In genomic region chr6:62371840-62372239, GRCh38 we compare ENCODE assay signal across 2 cellular contexts.
TF ChIP-seq lines count a peak whose summit lies in the region.

No MANE protein-coding gene starts in this region.

TF ChIP-seq in H1, 55 proteins besides CTCF, POLR2A, EP300 and RAD21 (continued from another document):
- TF ChIP-seq, protein P1, sequence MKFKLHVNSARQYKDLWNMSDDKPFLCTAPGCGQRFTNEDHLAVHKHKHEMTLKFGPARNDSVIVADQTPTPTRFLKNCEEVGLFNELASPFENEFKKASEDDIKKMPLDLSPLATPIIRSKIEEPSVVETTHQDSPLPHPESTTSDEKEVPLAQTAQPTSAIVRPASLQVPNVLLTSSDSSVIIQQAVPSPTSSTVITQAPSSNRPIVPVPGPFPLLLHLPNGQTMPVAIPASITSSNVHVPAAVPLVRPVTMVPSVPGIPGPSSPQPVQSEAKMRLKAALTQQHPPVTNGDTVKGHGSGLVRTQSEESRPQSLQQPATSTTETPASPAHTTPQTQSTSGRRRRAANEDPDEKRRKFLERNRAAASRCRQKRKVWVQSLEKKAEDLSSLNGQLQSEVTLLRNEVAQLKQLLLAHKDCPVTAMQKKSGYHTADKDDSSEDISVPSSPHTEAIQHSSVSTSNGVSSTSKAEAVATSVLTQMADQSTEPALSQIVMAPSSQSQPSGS (IDR thresholded peaks at IDR 0.05; ENCODE audit: low read length): no peak
- TF ChIP-seq JUND (IDR thresholded peaks at IDR 0.05; ENCODE audit: low read length): no peak
- TF ChIP-seq KDM4A (IDR thresholded peaks at IDR 0.05; ENCODE audit: low read depth, low read length, severe bottlenecking): no peak
- no peak for TF ChIP-seq SP2 (IDR thresholded peaks at IDR 0.05; ENCODE audit: low read length)
- TF ChIP-seq SAP30 (IDR thresholded peaks at IDR 0.05; ENCODE audit: insufficient read depth, insufficient replicate concordance, low read length): no peak
- no peak for TF ChIP-seq MAFK (IDR thresholded peaks at IDR 0.05; ENCODE audit: low read depth, low read length)

TF ChIP-seq in SK-N-SH, 30 proteins besides CTCF, POLR2A, EP300 and RAD21 (continued from another document):
- TF ChIP-seq NRF1 (IDR thresholded peaks at IDR 0.05; ENCODE audit: low read depth, low read length) (no peak), MXI1 (IDR thresholded peaks at IDR 0.05; ENCODE audit: low read depth, low read length) (no peak), PBX3 (IDR thresholded peaks at IDR 0.05) (no peak), ELF1 (IDR thresholded peaks at IDR 0.05) (no peak), YY1 (IDR thresholded peaks at IDR 0.05; ENCODE audit: low read depth) (no peak), RXRA (IDR thresholded peaks at IDR 0.05; ENCODE audit: borderline replicate concordance, low read depth) (no peak), FOXM1 (IDR thresholded peaks at IDR 0.05; ENCODE audit: low read depth) (no peak), TCF12 (IDR thresholded peaks at IDR 0.05) (no peak), GATA2 (CRISPR knock-in tag; IDR thresholded peaks at IDR 0.05) (no peak), CHD2 (IDR thresholded peaks at IDR 0.05; ENCODE audit: low read length, partially characterized antibody) (no peak), MEF2A (IDR thresholded peaks at IDR 0.05; ENCODE audit: borderline replicate concordance, low read depth) (no peak), FOXJ3 (CRISPR knock-in tag; IDR thresholded peaks at IDR 0.05) (no peak), RFX5 (IDR thresholded peaks at IDR 0.05; ENCODE audit: low read length) (no peak)
- TF ChIP-seq, protein P2, sequence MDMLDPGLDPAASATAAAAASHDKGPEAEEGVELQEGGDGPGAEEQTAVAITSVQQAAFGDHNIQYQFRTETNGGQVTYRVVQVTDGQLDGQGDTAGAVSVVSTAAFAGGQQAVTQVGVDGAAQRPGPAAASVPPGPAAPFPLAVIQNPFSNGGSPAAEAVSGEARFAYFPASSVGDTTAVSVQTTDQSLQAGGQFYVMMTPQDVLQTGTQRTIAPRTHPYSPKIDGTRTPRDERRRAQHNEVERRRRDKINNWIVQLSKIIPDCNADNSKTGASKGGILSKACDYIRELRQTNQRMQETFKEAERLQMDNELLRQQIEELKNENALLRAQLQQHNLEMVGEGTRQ (IDR thresholded peaks at IDR 0.05; ENCODE audit: borderline replicate concordance, low read depth, low read length): no peak
